In the genomic region with DNA sequence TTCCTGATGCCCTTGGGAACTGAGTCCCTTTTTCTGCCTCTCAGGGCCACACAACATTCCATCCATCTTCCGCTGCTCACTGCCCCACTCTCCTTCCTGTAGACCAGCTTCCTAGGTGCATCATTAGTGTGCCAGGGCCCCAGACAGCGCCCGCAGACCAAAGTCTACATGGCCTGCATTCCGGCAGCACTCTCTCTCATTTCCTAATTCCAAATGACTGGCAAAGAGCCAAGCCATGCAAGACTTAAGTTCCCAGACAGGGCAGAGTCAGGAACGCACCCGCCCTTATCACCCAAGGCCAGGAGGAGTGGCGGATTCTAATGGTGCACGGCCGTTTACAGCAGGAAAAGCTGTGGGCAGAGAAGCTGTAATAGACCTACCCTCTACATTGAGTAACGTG, we compare ENCODE assay signal across 16 cellular contexts.
DNase-seq lines count a peak whose midpoint lies in the region; ATAC-seq, FAIRE-seq and TF ChIP-seq lines count a peak whose summit lies in the region.
"Had no signal": no experiment of that assay in that cellular context is flagged by ENCODE, and none has a peak within 500 bp of the region (broad histone marks: within the 10 kb centered on the region; RNA-seq: fewer than 3 reads in every experiment).

No MANE protein-coding gene starts in this region.

- ATAC-seq in HG03439 (IDR thresholded peaks at IDR 0.05; ENCODE audit: unreplicated experiment): no peak
- ATAC-seq: PC-3 had no signal

- H3K4me2 ChIP-seq in astrocyte (ENCODE audit: low read length): no peak overlapping the region

- H3K36me3 ChIP-seq in astrocyte (ENCODE audit: insufficient read depth, low read length) (no peaks in the 10 kb centered on the region), kidney epithelial cell (ENCODE audit: control insufficient read depth, insufficient read depth, low read length) (no peaks in the 10 kb centered on the region)

- DNase-seq in activated CD4-positive, alpha-beta T cell treated with anti-CD3 and anti-CD28 coated beads, Interleukin-2, amount 10 ng/mL, durations not matched to agents 24 days and 14 days: peak; percentile 15
- DNase-seq in activated CD4-positive, alpha-beta T cell treated with anti-CD3 and anti-CD28 coated beads, Interleukin-2, amount 10 ng/mL, durations not matched to agents 7 days and 5 days: no peak
- peak; percentile 45 for DNase-seq in astrocyte (ENCODE audit: low read depth)
- DNase-seq in kidney epithelial cell (ENCODE audit: low read depth): peak; percentile 50
- no peak for DNase-seq in type B pancreatic cell (ENCODE audit: extremely low spot score, unreplicated experiment)
- DNase-seq in DMS153 (lab: John Stamatoyannopoulos, UW): no peak
- DNase-seq in NCI-H2196 (lab: John Stamatoyannopoulos, UW; ENCODE audit: unreplicated experiment): no peak
- DNase-seq: ACHN; activated B cell treated with CpG ODN at 0.5 μM for 24 hours; activated effector memory CD4-positive, alpha-beta T cell treated with anti-CD3 and anti-CD28 coated beads, Interleukin-2, amount 50 U/mL, for 16 hours; H9; MM.1S; PC-3 had no signal

- no peak overlapping the region for H3K4me3 ChIP-seq in astrocyte (ENCODE audit: insufficient read depth, low read depth, low read length)
- H3K4me3 ChIP-seq in kidney epithelial cell (ENCODE audit: low read depth, low read length): no peak overlapping the region
- H3K4me3 ChIP-seq: coronary artery had no signal

- H3K27me3 ChIP-seq in astrocyte (ENCODE audit: insufficient read depth, low read length): no peaks in the 10 kb centered on the region
- H3K27me3 ChIP-seq in kidney epithelial cell (ENCODE audit: control insufficient read depth, insufficient read depth, low read length): no peaks in the 10 kb centered on the region

- TF ChIP-seq CTCF in astrocyte (IDR thresholded peaks at IDR 0.05; ENCODE audit: insufficient read depth, low read depth, low read length) (no peak), kidney epithelial cell (IDR thresholded peaks at IDR 0.05; ENCODE audit: insufficient read depth, low read length, poor library complexity, severe bottlenecking) (no peak), type B pancreatic cell (conservative IDR thresholded peaks at IDR 0.05) (no peak)

- peaks cover 17% of the 10 kb centered on the region for H3K9me3 Mint-ChIP-seq in activated CD4-positive, alpha-beta T cell treated with anti-CD3 and anti-CD28 coated beads, Interleukin-2, amount 10 ng/mL, durations not matched to agents 24 days and 14 days
- peaks cover 8% of the 10 kb centered on the region for H3K9me3 Mint-ChIP-seq in activated CD4-positive, alpha-beta T cell treated with anti-CD3 and anti-CD28 coated beads, Interleukin-2, amount 10 ng/mL, durations not matched to agents 7 days and 5 days
- H3K9me3 Mint-ChIP-seq in astrocyte (ENCODE audit: unreplicated experiment) (peaks cover 17% of the 10 kb centered on the region), type B pancreatic cell (peaks cover 16% of the 10 kb centered on the region)

- no peaks in the 10 kb centered on the region for H4K20me1 ChIP-seq in astrocyte (ENCODE audit: insufficient read depth, low read length)

- no peaks in the 10 kb centered on the region for H3K4me1 Mint-ChIP-seq in activated CD4-positive, alpha-beta T cell treated with anti-CD3 and anti-CD28 coated beads, Interleukin-2, amount 10 ng/mL, durations not matched to agents 24 days and 14 days
- no peaks in the 10 kb centered on the region for H3K4me1 Mint-ChIP-seq in activated CD4-positive, alpha-beta T cell treated with anti-CD3 and anti-CD28 coated beads, Interleukin-2, amount 10 ng/mL, durations not matched to agents 7 days and 5 days
- H3K4me1 Mint-ChIP-seq in astrocyte (ENCODE audit: low read depth, unreplicated experiment) (no peaks in the 10 kb centered on the region), type B pancreatic cell (ENCODE audit: unreplicated experiment) (peaks cover 12% of the 10 kb centered on the region)
- H3K4me1 Mint-ChIP-seq: neural crest cell had no signal

- H3K4me3 Mint-ChIP-seq in activated CD4-positive, alpha-beta T cell treated with anti-CD3 and anti-CD28 coated beads, Interleukin-2, amount 10 ng/mL, durations not matched to agents 24 days and 14 days: no peak overlapping the region
- no peak overlapping the region for H3K4me3 Mint-ChIP-seq in activated CD4-positive, alpha-beta T cell treated with anti-CD3 and anti-CD28 coated beads, Interleukin-2, amount 10 ng/mL, durations not matched to agents 7 days and 5 days
- H3K4me3 Mint-ChIP-seq in astrocyte (ENCODE audit: unreplicated experiment) (no peak overlapping the region), type B pancreatic cell (no peak overlapping the region)
- H3K4me3 Mint-ChIP-seq: activated B cell treated with CpG ODN at 0.5 μM for 24 hours, H9, neural crest cell had no signal

- no peak overlapping the region for H3K9ac ChIP-seq in astrocyte (ENCODE audit: low read length)

- FAIRE-seq in astrocyte (lab: Jason Lieb, UNC): no peak

- H3K27me3 Mint-ChIP-seq in activated CD4-positive, alpha-beta T cell treated with anti-CD3 and anti-CD28 coated beads, Interleukin-2, amount 10 ng/mL, durations not matched to agents 24 days and 14 days: peaks cover 4% of the 10 kb centered on the region
- H3K27me3 Mint-ChIP-seq in activated CD4-positive, alpha-beta T cell treated with anti-CD3 and anti-CD28 coated beads, Interleukin-2, amount 10 ng/mL, durations not matched to agents 7 days and 5 days: no peaks in the 10 kb centered on the region
- H3K27me3 Mint-ChIP-seq in astrocyte (ENCODE audit: low read depth, unreplicated experiment) (peaks cover 5% of the 10 kb centered on the region), type B pancreatic cell (no peaks in the 10 kb centered on the region)
- H3K27me3 Mint-ChIP-seq: activated B cell treated with CpG ODN at 0.5 μM for 24 hours had no signal

- peaks cover 5% of the 10 kb centered on the region for H3K9me3 ChIP-seq in astrocyte (ENCODE audit: insufficient read depth, low read depth, low read length)

- POLR2A ChIA-PET in activated CD4-positive, alpha-beta T cell treated with anti-CD3 and anti-CD28 coated beads, Interleukin-2, amount 10 ng/mL, durations not matched to agents 7 days and 5 days (lab: Charles Lee): no interaction called here

- H3K4me1 ChIP-seq in astrocyte (ENCODE audit: insufficient read depth, low read length): no peaks in the 10 kb centered on the region

- no peak overlapping the region for H3K27ac ChIP-seq in astrocyte (ENCODE audit: low read depth, low read length)
- H3K27ac ChIP-seq: coronary artery had no signal

- intact Hi-C loops in activated CD4-positive, alpha-beta T cell treated with anti-CD3 and anti-CD28 coated beads, Interleukin-2, amount 10 ng/mL, durations not matched to agents 24 days and 14 days (cut with micrococcal nuclease): no loop called here

- no peaks in the 10 kb centered on the region for H3K36me3 Mint-ChIP-seq in activated CD4-positive, alpha-beta T cell treated with anti-CD3 and anti-CD28 coated beads, Interleukin-2, amount 10 ng/mL, durations not matched to agents 24 days and 14 days (ENCODE audit: low read depth)
- H3K36me3 Mint-ChIP-seq in activated CD4-positive, alpha-beta T cell treated with anti-CD3 and anti-CD28 coated beads, Interleukin-2, amount 10 ng/mL, durations not matched to agents 7 days and 5 days (ENCODE audit: low read depth): no peaks in the 10 kb centered on the region
- no peaks in the 10 kb centered on the region for H3K36me3 Mint-ChIP-seq in astrocyte (ENCODE audit: low read depth, unreplicated experiment)
- H3K36me3 Mint-ChIP-seq in type B pancreatic cell: no peaks in the 10 kb centered on the region

- H3K79me2 ChIP-seq in astrocyte (ENCODE audit: insufficient read depth, low read length): no peaks in the 10 kb centered on the region

- no peak overlapping the region for H2AFZ ChIP-seq in astrocyte (ENCODE audit: low read depth, low read length)

- no peak overlapping the region for H3K27ac Mint-ChIP-seq in activated CD4-positive, alpha-beta T cell treated with anti-CD3 and anti-CD28 coated beads, Interleukin-2, amount 10 ng/mL, durations not matched to agents 24 days and 14 days
- no peak overlapping the region for H3K27ac Mint-ChIP-seq in activated CD4-positive, alpha-beta T cell treated with anti-CD3 and anti-CD28 coated beads, Interleukin-2, amount 10 ng/mL, durations not matched to agents 7 days and 5 days
- H3K27ac Mint-ChIP-seq in astrocyte (ENCODE audit: unreplicated experiment): no peak overlapping the region
- H3K27ac Mint-ChIP-seq in type B pancreatic cell: peak overlapping the region; percentile 70
- H3K27ac Mint-ChIP-seq: activated B cell treated with CpG ODN at 0.5 μM for 24 hours had no signal

- CTCF ChIA-PET in activated CD4-positive, alpha-beta T cell treated with anti-CD3 and anti-CD28 coated beads, Interleukin-2, amount 10 ng/mL, durations not matched to agents 7 days and 5 days (lab: Charles Lee): no interaction called here

Comparison
In these comparisons a context has a peak if more than half of its experiments do, and no peak if none do; other contexts are left out.
1. DNase-seq: peak in activated CD4-positive, alpha-beta T cell treated with anti-CD3 and anti-CD28 coated beads, Interleukin-2, amount 10 ng/mL, durations not matched to agents 24 days and 14 days (single experiment), astrocyte (single experiment) and kidney epithelial cell (single experiment); none in activated CD4-positive, alpha-beta T cell treated with anti-CD3 and anti-CD28 coated beads, Interleukin-2, amount 10 ng/mL, durations not matched to agents 7 days and 5 days (single experiment), type B pancreatic cell (single experiment), DMS153 (single experiment) and NCI-H2196 (single experiment).